Comparison of ENCODE assay signal across 10 cellular contexts in the genomic region with DNA sequence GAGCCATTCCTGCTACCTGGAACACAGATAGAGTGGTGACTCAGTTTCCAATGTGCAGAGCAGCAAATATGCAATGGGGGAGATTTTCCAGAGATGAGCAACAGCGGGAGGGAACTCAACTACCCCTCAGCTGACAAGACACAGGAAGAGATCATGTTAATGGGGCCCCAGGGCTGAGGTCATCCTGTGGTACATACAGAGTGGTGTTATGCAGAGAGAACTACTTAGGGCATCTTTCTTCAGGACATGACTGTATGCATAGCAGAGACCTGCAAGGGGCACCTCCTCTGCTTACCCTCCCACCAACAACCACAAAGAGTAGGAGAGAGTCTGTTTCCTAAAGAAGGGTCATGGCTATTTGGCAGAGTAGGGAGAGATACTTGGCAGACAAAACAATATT. TPM values are rescaled to one million over a fixed set of nuclear protein-coding genes. Genes with fewer than 3 reads are reported as not detected.
DNase-seq lines count a peak whose midpoint lies in the region; ATAC-seq, FAIRE-seq and TF ChIP-seq lines count a peak whose summit lies in the region.
"Had no signal": no experiment of that assay in that cellular context is flagged by ENCODE, and none has a peak within 500 bp of the region (broad histone marks: within the 10 kb centered on the region; RNA-seq: fewer than 3 reads in every experiment).

No MANE protein-coding gene starts in this region.

- intact Hi-C loops in heart left ventricle (cut with DNase I) = loop anchor here in 3 of 10 donors (10.0 kb wide), 1 partner anchor 104 kb away; no protein-coding TSS in a partner anchor

- H3K36me3 ChIP-seq in heart left ventricle = no peaks in the 10 kb centered on the region
- H3K36me3 ChIP-seq: ascending aorta had no signal

- 93 to 96% (median 95%) methylated on average over 1 of the region's 1 CpG for WGBS in heart left ventricle, 4 donors

- ATAC-seq in GM21529 (IDR thresholded peaks at IDR 0.05; ENCODE audit: unreplicated experiment) (peak; percentile 39), heart left ventricle (no peak)

- FAIRE-seq in GM12891 (lab: Jason Lieb, UNC) = peak; percentile 86

- TF ChIP-seq POLR2A in GM12891 (IDR thresholded peaks at IDR 0.05; ENCODE audit: low read depth, low read length) (no peak), heart left ventricle (IDR thresholded peaks at IDR 0.05) (no peak)

- no peaks in the 10 kb centered on the region for H3K9me3 ChIP-seq in heart left ventricle
- H3K9me3 ChIP-seq: ascending aorta had no signal

- H3K4me3 ChIP-seq in fibroblast of pulmonary artery (replicated peaks; ENCODE audit: low read depth, low read length) (no peak overlapping the region), heart left ventricle (peak overlapping the region in 1 of 12 donors; percentile 24)

- in situ Hi-C loops in KBM-7 (cut with MboI; ENCODE audit: low pct_unique_long_range_greater_than_20kb, low sequenced_read_pairs) = no loop called here

- H3K27ac ChIP-seq in heart left ventricle = no peak overlapping the region
- H3K27ac ChIP-seq: ascending aorta had no signal

- H3K4me1 ChIP-seq in heart left ventricle = peaks cover 0 to 19% (median 0%) of the 10 kb centered on the region in 12 donors
- H3K4me1 ChIP-seq: ascending aorta had no signal

- TF ChIP-seq CTCF in fibroblast of pulmonary artery (IDR thresholded peaks at IDR 0.05; ENCODE audit: low read length, missing control alignments) (no peak), heart left ventricle (IDR thresholded peaks at IDR 0.05) (no peak)

- DNase-seq in GM12891 (ENCODE audit: insufficient read length, low spot score) = no peak
- peak; percentile 20 for DNase-seq in KBM-7
- DNase-seq in fibroblast of pulmonary artery (ENCODE audit: low read depth) = peak; percentile 7
- DNase-seq in NCI-H446 treated with DMSO at 0.1 percent for 48 hours (lab: John Stamatoyannopoulos, UW) = no peak
- no peak for DNase-seq in NCI-H526 (lab: John Stamatoyannopoulos, UW)
- DNase-seq in heart left ventricle = no peak
- no peak for DNase-seq in NCI-H2227 treated with DMSO at 0.1 percent for 48 hours (lab: John Stamatoyannopoulos, UW)
- DNase-seq: stimulated activated CD4-positive, alpha-beta T cell treated with anti-CD3 and anti-CD28 coated beads, Interleukin-2, amount 100 ng/mL, for 48 hours had no signal

- H3K27me3 ChIP-seq in heart left ventricle = no peaks in the 10 kb centered on the region
- H3K27me3 ChIP-seq: ascending aorta had no signal

TF ChIP-seq in GM12891, 5 proteins besides CTCF, POLR2A, EP300 and RAD21:
- TF ChIP-seq PAX5 (IDR thresholded peaks at IDR 0.05; ENCODE audit: insufficient read depth, low read length, severe bottlenecking) (no peak), TAF1 (IDR thresholded peaks at IDR 0.05; ENCODE audit: low read depth, low read length) (no peak), SPI1 (IDR thresholded peaks at IDR 0.05; ENCODE audit: low read depth, low read length) (no peak), POU2F2 (IDR thresholded peaks at IDR 0.05; ENCODE audit: low read depth, low read length) (no peak), POLR2AphosphoS5 (IDR thresholded peaks at IDR 0.05; ENCODE audit: low read depth, low read length) (no peak)

RNA-seq across cellular contexts. Expression of a gene that starts 6.8 kb away (rescaled TPM):
- 17.4 TPM for polyA plus RNA-seq in GM12891 (2012; ENCODE audit: low read depth, missing spikeins)
- total RNA-seq in heart left ventricle = 10 to 100 TPM; 23.4 to 48.3 (median 31.7) TPM
- polyA plus RNA-seq in heart left ventricle = 10 to 100 TPM in 1 of 2 donors, 1 to 10 TPM in 1; 5.8 to 21.1 TPM

Comparison
In these comparisons a context has a peak if more than half of its experiments do, and no peak if none do; other contexts are left out.
1. DNase-seq: peak in KBM-7 (single experiment) and fibroblast of pulmonary artery (single experiment); none in GM12891 (single experiment), NCI-H446 treated with DMSO at 0.1 percent for 48 hours (single experiment), NCI-H526 (0 of 2), heart left ventricle (0 of 5) and NCI-H2227 treated with DMSO at 0.1 percent for 48 hours (single experiment).